In genomic region chr10:71072146-71072819, GRCh38 we compare ENCODE assay signal across 24 cellular contexts.
DNase-seq lines count a peak whose midpoint lies in the region; ATAC-seq, FAIRE-seq and TF ChIP-seq lines count a peak whose summit lies in the region.
"Had no signal": no experiment of that assay in that cellular context is flagged by ENCODE, and none has a peak within 500 bp of the region (broad histone marks: within the 10 kb centered on the region; RNA-seq: fewer than 3 reads in every experiment).

No MANE protein-coding gene starts in this region.

- peak; percentile 32 for DNase-seq in AG20443 (ENCODE audit: low spot score)
- DNase-seq in bronchial epithelial cell (ENCODE audit: low read depth), result no peak
- DNase-seq in spleen, result peak; percentile 56
- DNase-seq in activated naive CD4-positive, alpha-beta T cell treated with Interleukin-2 at 50 U/mL for 16 hours, result no peak
- DNase-seq in GOT3 (lab: John Stamatoyannopoulos, UW), result no peak
- DNase-seq: AML-193; CD4-positive, alpha-beta memory T cell; COR-L47; DMS53; IMR-90; KG1; MG63; NCI-H2029; NCI-H446; NCI-H524 treated with DMSO at 0.1 percent for 48 hours; NCI-H774 had no signal

- TF ChIP-seq CTCF in bronchial epithelial cell (IDR thresholded peaks at IDR 0.05; ENCODE audit: insufficient read depth, low read length, severe bottlenecking) (no peak), nephron (IDR thresholded peaks at IDR 0.05; ENCODE audit: unreplicated experiment in 3 of 3) (no peak), spleen (IDR thresholded peaks at IDR 0.05 in 8 of 11, conservative IDR thresholded peaks at IDR 0.05 in 3 of 11) (no peak)

- no peaks in the 10 kb centered on the region for H3K9me3 Mint-ChIP-seq in nephron
- H3K9me3 Mint-ChIP-seq: CD4-positive, alpha-beta memory T cell had no signal

- H3K4me3 Mint-ChIP-seq in nephron, result no peak overlapping the region
- H3K4me3 Mint-ChIP-seq: CD4-positive, alpha-beta memory T cell had no signal

- H3K27me3 Mint-ChIP-seq in nephron (ENCODE audit: low read depth), result peaks cover 49% of the 10 kb centered on the region

- ATAC-seq in GM18858 (IDR thresholded peaks at IDR 0.05; ENCODE audit: unreplicated experiment), result no peak
- ATAC-seq: HCT116 had no signal

- H3K27me3 ChIP-seq in bronchial epithelial cell (ENCODE audit: control insufficient read depth, insufficient read depth, low read length) (peaks cover 6% of the 10 kb centered on the region), spleen (replicated peaks in 1 of 7) (no peaks in the 10 kb centered on the region)
- H3K27me3 ChIP-seq: BLaER1 treated with 17β-estradiol and CSF1 and Interleukin-3, amounts not matched to agents 10 nM and 100 nM; MG63 had no signal

- no peak overlapping the region for H3K4me3 ChIP-seq in bronchial epithelial cell (ENCODE audit: low read depth, low read length)
- H3K4me3 ChIP-seq in spleen, result no peak overlapping the region
- H3K4me3 ChIP-seq: BLaER1 treated with 17β-estradiol and CSF1 and Interleukin-3, amounts not matched to agents 10 nM and 100 nM; MG63 had no signal

- H3K9me3 ChIP-seq in spleen, result no peaks in the 10 kb centered on the region
- H3K9me3 ChIP-seq: BLaER1 treated with 17β-estradiol and CSF1 and Interleukin-3, amounts not matched to agents 10 nM and 100 nM; MG63 had no signal

- H3K4me1 Mint-ChIP-seq in nephron, result peaks cover 39% of the 10 kb centered on the region
- H3K4me1 Mint-ChIP-seq: CD4-positive, alpha-beta memory T cell had no signal

- H3K36me3 Mint-ChIP-seq in nephron (ENCODE audit: low read depth), result no peaks in the 10 kb centered on the region
- H3K36me3 Mint-ChIP-seq: CD4-positive, alpha-beta memory T cell had no signal

- peak; percentile 28 for FAIRE-seq in bronchial epithelial cell (lab: Jason Lieb, UNC)
- FAIRE-seq: A204.1, GM18507, H1, RCC 7860 had no signal

- H3K4me1 ChIP-seq in spleen, result peaks cover 0 to 20% (median 10%) of the 10 kb centered on the region in 6 donors

- TF ChIP-seq POLR2A in spleen (IDR thresholded peaks at IDR 0.05), result no peak

- H3K36me3 ChIP-seq in bronchial epithelial cell (ENCODE audit: control insufficient read depth, insufficient read depth, low read length), result no peaks in the 10 kb centered on the region
- H3K36me3 ChIP-seq in spleen, result no peaks in the 10 kb centered on the region
- H3K36me3 ChIP-seq: BLaER1 treated with 17β-estradiol and CSF1 and Interleukin-3, amounts not matched to agents 10 nM and 100 nM; MG63 had no signal

- WGBS in spleen, 5 donors, result 87 to 95% (median 89%) methylated on average over 11 of the region's 11 CpGs

- peak overlapping the region in 2 of 3 experiments; percentile 19 to 65 for H3K27ac Mint-ChIP-seq in nephron
- H3K27ac Mint-ChIP-seq: CD4-positive, alpha-beta memory T cell had no signal

- H3K27ac ChIP-seq in spleen, result no peak overlapping the region
- H3K27ac ChIP-seq: BLaER1 treated with 17β-estradiol and CSF1 and Interleukin-3, amounts not matched to agents 10 nM and 100 nM had no signal

- intact Hi-C loops in spleen (cut with DNase I; ENCODE audit: low total_unique reads), result loop anchor here (10.0 kb wide), 1 partner anchor 113 kb away; no protein-coding TSS in a partner anchor

Comparison
In these comparisons a context has a peak if more than half of its experiments do, and no peak if none do; other contexts are left out.
1. DNase-seq: peak in AG20443 (single experiment) and spleen (single experiment); none in bronchial epithelial cell (single experiment), activated naive CD4-positive, alpha-beta T cell treated with Interleukin-2 at 50 U/mL for 16 hours (single experiment) and GOT3 (single experiment).